1 cellular context compared by ENCODE assay signal in genomic region chr4:174210354-174210753, GRCh38.
TF ChIP-seq lines count a peak whose summit lies in the region.

No MANE protein-coding gene starts in this region.

TF ChIP-seq in H1, 55 proteins besides CTCF, POLR2A, EP300 and RAD21 (continued from another document):
- TF ChIP-seq SP1 (IDR thresholded peaks at IDR 0.05; ENCODE audit: low read depth, low read length) (no peak), CHD7 (IDR thresholded peaks at IDR 0.05; ENCODE audit: insufficient replicate concordance, low read length) (no peak), CHD2 (IDR thresholded peaks at IDR 0.05; ENCODE audit: low read length) (no peak), EGR1 (IDR thresholded peaks at IDR 0.05; ENCODE audit: borderline replicate concordance, low read depth, low read length) (no peak)
